Comparison of ENCODE assay signal across 14 cellular contexts in the genomic region with DNA sequence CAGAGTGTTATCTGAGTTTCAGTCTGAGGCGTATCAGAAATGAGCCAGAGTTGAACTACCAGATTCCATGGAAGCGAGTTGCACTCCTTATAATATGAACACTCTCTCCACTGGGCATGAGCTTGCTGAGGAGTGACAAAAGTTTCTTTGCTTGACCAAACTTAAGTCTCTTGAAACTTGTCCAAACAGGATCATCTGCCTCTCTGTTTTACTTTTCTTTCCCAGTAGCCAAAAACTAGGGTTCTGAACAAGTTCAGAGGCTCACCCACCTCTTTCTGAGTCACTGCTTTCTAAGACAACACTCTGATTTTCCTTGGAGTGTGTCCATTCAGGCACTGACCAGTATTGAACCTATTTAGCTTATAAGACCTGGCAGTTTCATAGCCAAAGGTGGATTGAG.
DNase-seq lines count a peak whose midpoint lies in the region; TF ChIP-seq lines count a peak whose summit lies in the region.
"Had no signal": no experiment of that assay in that cellular context is flagged by ENCODE, and none has a peak within 500 bp of the region (broad histone marks: within the 10 kb centered on the region; RNA-seq: fewer than 3 reads in every experiment).

No MANE protein-coding gene starts in this region.

- BruUV-seq in PC-9 (replicated peaks; lab: Mats Ljungman, UMichigan): no TSS peak

- peak overlapping the region; percentile 74; the same call in 1 of the 2 replicates for H2AFZ ChIP-seq in PC-9

- POLR2A ChIA-PET in PC-9 (lab: Charles Lee; ENCODE audit: unreplicated experiment): no interaction called here

- DNase-seq in AG08396 (ENCODE audit: low spot score): peak; percentile 15
- DNase-seq in PC-9: peak in 1 of 2 experiments; percentile 83
- peak; percentile 69 for DNase-seq in epithelial cell of proximal tubule (ENCODE audit: low read depth)
- DNase-seq in myocyte (ENCODE audit: low read depth): peak; percentile 40
- DNase-seq in DMS79 (lab: John Stamatoyannopoulos, UW): no peak
- DNase-seq in activated CD8-positive, alpha-beta memory T cell treated with anti-CD3 and anti-CD28 coated beads, Interleukin-2, amount 50 U/mL, for 48 hours: no peak
- DNase-seq in NCI-H1930 (lab: John Stamatoyannopoulos, UW): no peak
- DNase-seq in NCI-H2227 (lab: John Stamatoyannopoulos, UW; ENCODE audit: unreplicated experiment): no peak
- DNase-seq: activated CD4-positive, alpha-beta T cell treated with anti-CD3 and anti-CD28 coated beads for 36 hours; activated T-cell treated with anti-CD3 and anti-CD28 coated beads for 4 hours; mesendoderm; NCI-H187 treated with DMSO at 0.1 percent for 48 hours; NCI-H748 treated with DMSO at 0.1 percent for 48 hours; nucleus accumbens had no signal

- H3K27ac ChIP-seq in PC-9: peak overlapping the region; percentile 93

- intact Hi-C loops in PC-9 (cut with micrococcal nuclease; ENCODE audit: unreplicated experiment): no loop called here

- CTCF ChIA-PET in PC-9 (lab: Charles Lee): no interaction called here

- no peaks in the 10 kb centered on the region for H3K27me3 ChIP-seq in PC-9 (ENCODE audit: insufficient read depth, low read depth)

- no peaks in the 10 kb centered on the region for H3K9me3 ChIP-seq in PC-9 (ENCODE audit: insufficient read depth, low read depth)

- H4K20me1 ChIP-seq in PC-9 (ENCODE audit: insufficient read depth): no peaks in the 10 kb centered on the region

- no peaks in the 10 kb centered on the region for H3K79me2 ChIP-seq in PC-9 (ENCODE audit: low read depth)

- H3K4me3 ChIP-seq in PC-9: no peak overlapping the region
- H3K4me3 ChIP-seq in epithelial cell of proximal tubule (ENCODE audit: low read depth, low read length): no peak overlapping the region

- H3K4me2 ChIP-seq in PC-9: peak overlapping the region; percentile 55

- TF ChIP-seq CTCF in PC-9 (conservative IDR thresholded peaks at IDR 0.05) (no peak), epithelial cell of proximal tubule (conservative IDR thresholded peaks at IDR 0.05; ENCODE audit: low read depth, low read length) (no peak)

- peaks cover 24% of the 10 kb centered on the region for H3K4me1 ChIP-seq in PC-9 (replicated peaks; ENCODE audit: insufficient read depth)

- no peaks in the 10 kb centered on the region for H3K36me3 ChIP-seq in PC-9 (ENCODE audit: low read depth)

- no peaks in the 10 kb centered on the region for H3K9me2 ChIP-seq in PC-9 (ENCODE audit: insufficient read depth)

- peaks cover 22% of the 10 kb centered on the region for H3F3A ChIP-seq in PC-9 (ENCODE audit: insufficient read depth, low read depth)

Comparison
In these comparisons a context has a peak if more than half of its experiments do, and no peak if none do; other contexts are left out.
1. DNase-seq: peak in AG08396 (single experiment), epithelial cell of proximal tubule (single experiment) and myocyte (single experiment); none in DMS79 (single experiment), activated CD8-positive, alpha-beta memory T cell treated with anti-CD3 and anti-CD28 coated beads, Interleukin-2, amount 50 U/mL, for 48 hours (single experiment), NCI-H1930 (0 of 2) and NCI-H2227 (single experiment).